ENCODE assay signal across 8 cellular contexts in the genomic region with DNA sequence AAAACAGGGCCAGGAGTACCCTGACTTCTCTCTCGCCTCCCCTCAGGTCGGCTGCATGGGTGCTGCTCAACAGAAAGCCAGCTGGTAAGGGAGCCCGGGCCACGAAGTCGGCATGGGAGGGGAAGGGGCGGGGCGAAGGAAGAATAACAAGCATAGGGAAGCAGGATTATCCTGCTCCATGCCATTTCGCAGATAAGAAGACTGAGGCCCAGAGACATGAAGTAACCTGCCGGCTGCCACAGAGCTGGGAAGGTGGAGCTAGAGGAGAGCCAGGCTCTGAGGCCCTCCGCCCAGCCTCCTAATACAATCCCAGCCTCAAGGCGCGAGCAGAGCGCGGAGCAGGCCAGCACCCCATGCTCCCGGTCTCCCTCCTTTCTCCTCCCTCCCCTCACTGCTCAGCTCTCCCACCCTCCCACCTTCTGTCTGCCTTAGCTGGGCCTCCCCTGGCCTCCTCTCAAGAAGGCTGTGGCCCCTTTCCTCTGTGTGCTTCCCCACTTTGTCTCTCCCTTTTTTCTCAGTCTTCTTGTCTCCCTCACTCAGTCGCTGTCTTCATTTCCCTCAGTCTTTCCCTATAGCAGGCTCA. TPM values are rescaled to one million over a fixed set of nuclear protein-coding genes. Genes with fewer than 3 reads are reported as not detected.
DNase-seq lines count a peak whose midpoint lies in the region; ATAC-seq and TF ChIP-seq lines count a peak whose summit lies in the region.

No MANE protein-coding gene starts in this region.

- H3K4me1 Mint-ChIP-seq in stimulated activated naive B cell treated with anti-CD40 and anti-IgM and Interleukin-4, amounts not matched to agents 10 μg/mL and 1 μg/mL and 100 μg/mL, for 72 hours: peaks cover 29 to 62% of the 10 kb centered on the region in 2 donors

- H3K9me3 Mint-ChIP-seq in activated naive CD4-positive, alpha-beta T cell treated with anti-CD3 and anti-CD28 coated beads, Interleukin-2, amount 50 U/mL, for 72 hours: no peaks in the 10 kb centered on the region
- H3K9me3 Mint-ChIP-seq in stimulated activated naive B cell treated with anti-CD40 and anti-IgM and Interleukin-4, amounts not matched to agents 10 μg/mL and 1 μg/mL and 100 μg/mL, for 72 hours: no peaks in the 10 kb centered on the region

- DNase-seq in activated naive CD4-positive, alpha-beta T cell treated with anti-CD3 and anti-CD28 coated beads, Interleukin-2, amount 50 U/mL, for 72 hours (ENCODE audit: low spot score in 2 of 2): no peak
- no peak for DNase-seq in stimulated activated naive B cell treated with anti-CD40 and anti-IgM and Interleukin-4, amounts not matched to agents 10 μg/mL and 1 μg/mL and 100 μg/mL, for 72 hours
- DNase-seq in GF-D8 (lab: John Stamatoyannopoulos, UW) (no peak), superior temporal gyrus (ENCODE audit: extremely low spot score) (no peak), NCI-H510A treated with DMSO at 0.1 percent for 48 hours (lab: John Stamatoyannopoulos, UW) (no peak)

- TF ChIP-seq CTCF in GM12875 (IDR thresholded peaks at IDR 0.05; ENCODE audit: borderline replicate concordance, insufficient read depth, low read depth, low read length): no peak

- H3K4me3 ChIP-seq in GM12875 (ENCODE audit: low read depth, low read length) (peak overlapping the region; percentile 19), iPS-11a (ENCODE audit: low read depth, low read length) (peak overlapping the region; percentile 33)

- ATAC-seq in HG02852 (IDR thresholded peaks at IDR 0.05; ENCODE audit: unreplicated experiment): peak; percentile 17
- ATAC-seq in activated naive CD4-positive, alpha-beta T cell treated with anti-CD3 and anti-CD28 coated beads, Interleukin-2, amount 50 U/mL, for 72 hours: peak in 1 of 2 donors; percentile 30
- peak; percentile 23 to 28 for ATAC-seq in stimulated activated naive B cell treated with anti-CD40 and anti-IgM and Interleukin-4, amounts not matched to agents 10 μg/mL and 1 μg/mL and 100 μg/mL, for 72 hours (replicated peaks)

- peak overlapping the region; percentile 71 to 81 for H3K4me3 Mint-ChIP-seq in stimulated activated naive B cell treated with anti-CD40 and anti-IgM and Interleukin-4, amounts not matched to agents 10 μg/mL and 1 μg/mL and 100 μg/mL, for 72 hours

- peak overlapping the region; percentile 80 to 87 for H3K27ac Mint-ChIP-seq in activated naive CD4-positive, alpha-beta T cell treated with anti-CD3 and anti-CD28 coated beads, Interleukin-2, amount 50 U/mL, for 72 hours
- peak overlapping the region; percentile 86 for H3K27ac Mint-ChIP-seq in stimulated activated naive B cell treated with anti-CD40 and anti-IgM and Interleukin-4, amounts not matched to agents 10 μg/mL and 1 μg/mL and 100 μg/mL, for 72 hours

- H3K27me3 Mint-ChIP-seq in stimulated activated naive B cell treated with anti-CD40 and anti-IgM and Interleukin-4, amounts not matched to agents 10 μg/mL and 1 μg/mL and 100 μg/mL, for 72 hours: no peaks in the 10 kb centered on the region

- no peaks in the 10 kb centered on the region for H3K36me3 Mint-ChIP-seq in activated naive CD4-positive, alpha-beta T cell treated with anti-CD3 and anti-CD28 coated beads, Interleukin-2, amount 50 U/mL, for 72 hours
- peaks cover 2 to 6% of the 10 kb centered on the region in 2 donors for H3K36me3 Mint-ChIP-seq in stimulated activated naive B cell treated with anti-CD40 and anti-IgM and Interleukin-4, amounts not matched to agents 10 μg/mL and 1 μg/mL and 100 μg/mL, for 72 hours

RNA-seq across cellular contexts. Expression of gene HMGA1, which starts 13.2 kb away (rescaled TPM):
- 100 to 1,000 TPM; 524 to 600 TPM for total RNA-seq in activated naive CD4-positive, alpha-beta T cell treated with anti-CD3 and anti-CD28 coated beads, Interleukin-2, amount 50 U/mL, for 72 hours

RNA-seq across cellular contexts. Expression of gene SMIM29, which starts 25.3 kb away (rescaled TPM):
- 10 to 100 TPM; 12.8 to 25.1 TPM for total RNA-seq in activated naive CD4-positive, alpha-beta T cell treated with anti-CD3 and anti-CD28 coated beads, Interleukin-2, amount 50 U/mL, for 72 hours
